In genomic region chr2:216408426-216409315, GRCh38 we compare ENCODE assay signal across 1 cellular context.
TF ChIP-seq lines count a peak whose summit lies in the region.

No MANE protein-coding gene starts in this region.

TF ChIP-seq in K562, 482 proteins besides CTCF, POLR2A, EP300 and RAD21 (continued from another document):
- TF ChIP-seq ZNF395 (CRISPR knock-in tag; IDR thresholded peaks at IDR 0.05) (no peak), SRF (CRISPR knock-in tag; IDR thresholded peaks at IDR 0.05) (peak in 1 of 2 experiments; percentile 82; a peak in 2 of 4 replicates)
